In the genomic region with DNA sequence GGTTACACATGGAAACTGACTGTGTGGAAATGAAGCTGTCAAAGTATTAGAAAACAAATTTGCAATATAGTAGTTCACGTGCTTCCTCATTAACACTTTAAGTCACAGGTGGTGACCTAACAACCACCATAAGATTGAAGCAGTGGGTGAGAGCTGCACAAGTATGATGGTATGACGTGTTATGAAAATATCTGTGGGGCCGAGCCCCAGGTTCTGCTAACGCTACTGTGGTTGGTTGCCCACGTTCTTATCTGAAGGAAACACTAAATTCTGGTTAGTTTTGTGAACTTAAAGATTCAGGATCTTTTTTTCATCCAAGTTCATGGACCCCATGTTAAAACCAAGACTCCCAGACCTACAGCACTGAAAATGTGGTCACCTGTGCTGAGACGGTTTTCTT, we compare ENCODE assay signal across 37 cellular contexts.
"Had no signal": no experiment of that assay in that cellular context is flagged by ENCODE, and none has a peak within 500 bp of the region (broad histone marks: within the 10 kb centered on the region; RNA-seq: fewer than 3 reads in every experiment).

No MANE protein-coding gene starts in this region.

- H3K9me3 Mint-ChIP-seq: activated B cell treated with CpG ODN at 0.5 μM for 24 hours; activated CD4-positive, alpha-beta memory T cell treated with anti-CD3 and anti-CD28 coated beads for 36 hours; activated CD4-positive, alpha-beta T cell treated with anti-CD3 and anti-CD28 coated beads, Interleukin-2, amount 10 ng/mL, durations not matched to agents 24 days and 14 days; activated naive CD4-positive, alpha-beta T cell treated with anti-CD3 and anti-CD28 coated beads, Interleukin-2, amount 10 ng/mL, durations not matched to agents 7 days and 5 days; activated naive CD4-positive, alpha-beta T cell treated with anti-CD3 and anti-CD28 coated beads, Interleukin-2, amount 50 U/mL, for 24 hours; activated naive CD8-positive, alpha-beta T cell treated with anti-CD3 and anti-CD28 coated beads, Interleukin-2, amount 10 ng/mL, durations not matched to agents 7 days and 5 days; activated naive CD8-positive, alpha-beta T cell treated with anti-CD3 and anti-CD28 coated beads, Interleukin-2, amount 50 U/mL, for 24 hours; activated T-cell treated with anti-CD3 and anti-CD28 coated beads, Interleukin-2, amount 50 U/mL, for 24 hours; activated T-helper 2 cell treated with anti-CD3 and anti-CD28 coated beads, Interferon-gamma antibody, Interleukin-2, Interleukin-4, amounts not matched to agents 10 μg/mL and 5 μg/mL and 100 μg/mL, durations not matched to agents 14 hours and 24 hours and 36 hours; T-helper 1 cell treated with Interleukin-12 subunit alpha and Interleukin-12 subunit beta and Interleukin-4 antibody, amounts not matched to agents 30 μg/mL and 1 μg/mL, for 36 hours; T-helper 2 cell treated with Interferon-gamma antibody and Interleukin-4, amounts not matched to agents 5 μg/mL and 100 μg/mL, for 36 hours had no signal

- H3K27ac ChIP-seq: ascending aorta, cardiac muscle cell, VCaP had no signal

- ATAC-seq: activated CD8-positive, alpha-beta memory T cell treated with anti-CD3 and anti-CD28 coated beads, Interleukin-2, amount 10 ng/mL, durations not matched to agents 7 days and 5 days; activated CD8-positive, alpha-beta T cell treated with anti-CD3 and anti-CD28 coated beads, Interleukin-2, amount 10 ng/mL, durations not matched to agents 7 days and 5 days; activated naive CD8-positive, alpha-beta T cell treated with anti-CD3 and anti-CD28 coated beads, Interleukin-2, amount 50 U/mL, for 24 hours had no signal

- H3K27ac Mint-ChIP-seq: activated B cell treated with CpG ODN at 0.5 μM for 24 hours; activated CD4-positive, alpha-beta memory T cell treated with anti-CD3 and anti-CD28 coated beads for 36 hours; activated CD8-positive, alpha-beta memory T cell treated with anti-CD3 and anti-CD28 coated beads, Interleukin-2, amount 10 ng/mL, durations not matched to agents 7 days and 5 days; activated CD8-positive, alpha-beta T cell treated with anti-CD3 and anti-CD28 coated beads, Interleukin-2, amount 10 ng/mL, durations not matched to agents 7 days and 5 days; activated naive CD4-positive, alpha-beta T cell treated with anti-CD3 and anti-CD28 coated beads, Interleukin-2, amount 10 ng/mL, durations not matched to agents 7 days and 5 days; activated naive CD4-positive, alpha-beta T cell treated with anti-CD3 and anti-CD28 coated beads, Interleukin-2, amount 50 U/mL, for 24 hours; activated naive CD8-positive, alpha-beta T cell; activated naive CD8-positive, alpha-beta T cell treated with anti-CD3 and anti-CD28 coated beads, Interleukin-2, amount 50 U/mL, for 24 hours; activated T-cell treated with anti-CD3 and anti-CD28 coated beads, Interleukin-2, amount 50 U/mL, for 24 hours; activated T-helper 2 cell treated with anti-CD3 and anti-CD28 coated beads, Interferon-gamma antibody, Interleukin-2, Interleukin-4, amounts not matched to agents 10 μg/mL and 5 μg/mL and 100 μg/mL, durations not matched to agents 14 hours and 24 hours and 36 hours; brain; T-helper 1 cell treated with Interleukin-12 subunit alpha and Interleukin-12 subunit beta and Interleukin-4 antibody, amounts not matched to agents 30 μg/mL and 1 μg/mL, for 36 hours; T-helper 2 cell treated with Interferon-gamma antibody and Interleukin-4, amounts not matched to agents 5 μg/mL and 100 μg/mL, for 36 hours had no signal

- H3K4me3 ChIP-seq: ascending aorta, cardiac muscle cell had no signal

- H3K4me1 ChIP-seq: ascending aorta had no signal

- H3K4me3 Mint-ChIP-seq: activated B cell treated with CpG ODN at 0.5 μM for 24 hours; activated CD4-positive, alpha-beta memory T cell treated with anti-CD3 and anti-CD28 coated beads for 36 hours; activated CD4-positive, alpha-beta T cell treated with anti-CD3 and anti-CD28 coated beads, Interleukin-2, amount 10 ng/mL, durations not matched to agents 24 days and 14 days; activated CD8-positive, alpha-beta memory T cell treated with anti-CD3 and anti-CD28 coated beads, Interleukin-2, amount 10 ng/mL, durations not matched to agents 7 days and 5 days; activated CD8-positive, alpha-beta T cell treated with anti-CD3 and anti-CD28 coated beads, Interleukin-2, amount 10 ng/mL, durations not matched to agents 7 days and 5 days; activated naive CD4-positive, alpha-beta T cell treated with anti-CD3 and anti-CD28 coated beads, Interleukin-2, amount 10 ng/mL, durations not matched to agents 7 days and 5 days; activated naive CD4-positive, alpha-beta T cell treated with anti-CD3 and anti-CD28 coated beads, Interleukin-2, amount 50 U/mL, for 24 hours; activated naive CD8-positive, alpha-beta T cell; activated naive CD8-positive, alpha-beta T cell treated with anti-CD3 and anti-CD28 coated beads, Interleukin-2, amount 10 ng/mL, durations not matched to agents 7 days and 5 days; activated naive CD8-positive, alpha-beta T cell treated with anti-CD3 and anti-CD28 coated beads, Interleukin-2, amount 50 U/mL, for 24 hours; activated T-cell treated with anti-CD3 and anti-CD28 coated beads, Interleukin-2, amount 50 U/mL, for 24 hours; brain; central memory CD8-positive, alpha-beta T cell; T-helper 1 cell treated with Interleukin-12 subunit alpha and Interleukin-12 subunit beta and Interleukin-4 antibody, amounts not matched to agents 30 μg/mL and 1 μg/mL, for 36 hours; T-helper 2 cell treated with Interferon-gamma antibody and Interleukin-4, amounts not matched to agents 5 μg/mL and 100 μg/mL, for 36 hours had no signal

- H3K27me3 ChIP-seq: ascending aorta, cardiac muscle cell had no signal

- H3K36me3 Mint-ChIP-seq: activated CD4-positive, alpha-beta memory T cell treated with anti-CD3 and anti-CD28 coated beads for 36 hours; activated CD8-positive, alpha-beta memory T cell treated with anti-CD3 and anti-CD28 coated beads, Interleukin-2, amount 10 ng/mL, durations not matched to agents 7 days and 5 days; activated naive CD4-positive, alpha-beta T cell treated with anti-CD3 and anti-CD28 coated beads, Interleukin-2, amount 10 ng/mL, durations not matched to agents 7 days and 5 days; activated naive CD4-positive, alpha-beta T cell treated with anti-CD3 and anti-CD28 coated beads, Interleukin-2, amount 50 U/mL, for 24 hours; activated naive CD8-positive, alpha-beta T cell; activated naive CD8-positive, alpha-beta T cell treated with anti-CD3 and anti-CD28 coated beads, Interleukin-2, amount 10 ng/mL, durations not matched to agents 7 days and 5 days; brain had no signal

- FAIRE-seq: bronchial epithelial cell, TTC549 had no signal

- H3K9me3 ChIP-seq: ascending aorta had no signal

- DNase-seq: activated B cell treated with CpG ODN at 0.5 μM for 24 hours; activated CD4-positive, alpha-beta memory T cell treated with anti-CD3 and anti-CD28 coated beads for 36 hours; activated CD4-positive, alpha-beta T cell treated with anti-CD3 and anti-CD28 coated beads for 4 hours; activated CD4-positive, alpha-beta T cell treated with anti-CD3 and anti-CD28 coated beads, Interleukin-2, amount 10 ng/mL, durations not matched to agents 24 days and 14 days; activated CD4-positive, alpha-beta T cell treated with anti-CD3 and anti-CD28 coated beads, Interleukin-2, amount 50 U/mL, for 1 hour; activated CD4-positive, alpha-beta T cell treated with anti-CD3 and anti-CD28 coated beads, Interleukin-2, amount 50 U/mL, for 4 hours; activated CD4-positive, CD25-positive, alpha-beta regulatory T cell treated with anti-CD3 and anti-CD28 coated beads, Interleukin-2, amount 50 U/mL, for 72 hours; activated CD8-positive, alpha-beta memory T cell treated with anti-CD3 and anti-CD28 coated beads for 24 hours; activated CD8-positive, alpha-beta memory T cell treated with anti-CD3 and anti-CD28 coated beads, Interleukin-2, amount 10 ng/mL, durations not matched to agents 7 days and 5 days; activated CD8-positive, alpha-beta memory T cell treated with anti-CD3 and anti-CD28 coated beads, Interleukin-2, amount 50 U/mL, for 48 hours; activated CD8-positive, alpha-beta T cell treated with anti-CD3 and anti-CD28 coated beads, Interleukin-2, amount 10 ng/mL, durations not matched to agents 7 days and 5 days; activated effector memory CD4-positive, alpha-beta T cell treated with Interleukin-2 at 50 U/mL for 16 hours; activated gamma-delta T cell; activated naive CD4-positive, alpha-beta T cell treated with anti-CD3 and anti-CD28 coated beads, Interleukin-2, amount 10 ng/mL, durations not matched to agents 7 days and 5 days; activated naive CD4-positive, alpha-beta T cell treated with Interleukin-2 at 50 U/mL for 16 hours; activated naive CD8-positive, alpha-beta T cell treated with anti-CD3 and anti-CD28 coated beads, Interleukin-2, amount 10 ng/mL, durations not matched to agents 7 days and 5 days; activated naive CD8-positive, alpha-beta T cell treated with anti-CD3 and anti-CD28 coated beads, Interleukin-2, amount 50 U/mL, for 24 hours; activated T-cell treated with anti-CD3 and anti-CD28 coated beads, Interleukin-2, amount 50 U/mL, for 24 hours; activated T-cell treated with anti-CD3 and anti-CD28 coated beads, Interleukin-2, amount 50 U/mL, for 48 hours; amygdala; anterior cingulate cortex; caudate nucleus; cerebellar nuclear complex; T-helper 2 cell; T-helper 9 cell had no signal

- H3K4me1 Mint-ChIP-seq: activated B cell treated with CpG ODN at 0.5 μM for 24 hours; activated CD4-positive, alpha-beta T cell treated with anti-CD3 and anti-CD28 coated beads, Interleukin-2, amount 10 ng/mL, durations not matched to agents 24 days and 14 days; activated CD8-positive, alpha-beta memory T cell treated with anti-CD3 and anti-CD28 coated beads, Interleukin-2, amount 10 ng/mL, durations not matched to agents 7 days and 5 days; activated naive CD4-positive, alpha-beta T cell treated with anti-CD3 and anti-CD28 coated beads, Interleukin-2, amount 10 ng/mL, durations not matched to agents 7 days and 5 days; activated naive CD8-positive, alpha-beta T cell treated with anti-CD3 and anti-CD28 coated beads, Interleukin-2, amount 50 U/mL, for 24 hours; central memory CD8-positive, alpha-beta T cell had no signal

- H3K27me3 Mint-ChIP-seq: activated CD4-positive, alpha-beta memory T cell treated with anti-CD3 and anti-CD28 coated beads for 36 hours; activated CD4-positive, alpha-beta T cell treated with anti-CD3 and anti-CD28 coated beads, Interleukin-2, amount 10 ng/mL, durations not matched to agents 24 days and 14 days; activated CD8-positive, alpha-beta memory T cell treated with anti-CD3 and anti-CD28 coated beads, Interleukin-2, amount 10 ng/mL, durations not matched to agents 7 days and 5 days; activated naive CD4-positive, alpha-beta T cell treated with anti-CD3 and anti-CD28 coated beads, Interleukin-2, amount 10 ng/mL, durations not matched to agents 7 days and 5 days; activated naive CD4-positive, alpha-beta T cell treated with anti-CD3 and anti-CD28 coated beads, Interleukin-2, amount 50 U/mL, for 24 hours; activated naive CD8-positive, alpha-beta T cell; activated naive CD8-positive, alpha-beta T cell treated with anti-CD3 and anti-CD28 coated beads, Interleukin-2, amount 50 U/mL, for 24 hours; activated T-cell treated with anti-CD3 and anti-CD28 coated beads, Interleukin-2, amount 50 U/mL, for 24 hours; central memory CD8-positive, alpha-beta T cell had no signal

- H3K36me3 ChIP-seq: ascending aorta, cardiac muscle cell had no signal
